Comparison of ENCODE assay signal across 1 cellular context in the genomic region with DNA sequence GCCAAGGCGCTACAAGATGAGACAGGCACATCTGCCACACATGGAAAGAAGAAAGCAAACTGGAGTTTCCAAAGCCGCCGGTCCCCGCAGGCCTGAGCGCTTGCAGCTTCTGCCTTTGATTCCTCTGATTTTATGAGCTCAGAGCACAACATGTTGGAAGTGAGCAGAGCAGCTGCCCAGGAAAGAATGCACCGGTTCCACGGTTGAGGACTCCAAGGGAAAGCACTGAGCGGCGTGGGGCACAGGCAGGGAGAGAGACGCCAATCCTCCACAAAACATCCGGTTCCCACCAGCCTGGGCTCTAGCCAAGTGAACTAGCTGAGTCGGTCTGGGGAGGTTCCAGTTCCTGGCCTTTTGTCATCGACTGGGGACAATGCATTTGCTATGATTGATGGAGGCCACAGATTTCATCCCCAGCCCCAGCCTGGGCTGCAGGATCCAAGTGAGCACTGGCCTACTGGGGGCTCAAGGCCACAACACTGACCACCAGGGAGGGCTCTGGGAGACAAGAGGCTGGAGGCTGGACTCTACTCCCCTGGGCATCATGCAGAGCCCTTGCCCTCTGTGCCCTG.
TF ChIP-seq lines count a peak whose summit lies in the region.

No MANE protein-coding gene starts in this region.

TF ChIP-seq in HepG2, 621 proteins besides CTCF, POLR2A, EP300 and RAD21 (continued from another document and continues in another):
- TF ChIP-seq HIVEP1 (CRISPR knock-in tag; IDR thresholded peaks at IDR 0.05) (no peak), KDM1A (CRISPR knock-in tag; IDR thresholded peaks at IDR 0.05) (no peak), ZFP36 (IDR thresholded peaks at IDR 0.05; ENCODE audit: borderline replicate concordance, low read depth, low read length, partially characterized antibody) (no peak), ZBTB7B (CRISPR knock-in tag; IDR thresholded peaks at IDR 0.05) (peak; percentile 58; the same call in 1 of the 2 replicates), SMARCE1 (IDR thresholded peaks at IDR 0.05; ENCODE audit: borderline replicate concordance) (no peak), EZH2 (conservative IDR thresholded peaks at IDR 0.05; ENCODE audit: low read depth, low read length) (no peak), FOSL2 (CRISPR knock-in tag; IDR thresholded peaks at IDR 0.05) (0 out of 2 replicates have a peak, but pooled peaks have one; percentile 19), NR2F6 (IDR thresholded peaks at IDR 0.05) (no peak), NR2F6 (CRISPR knock-in tag; IDR thresholded peaks at IDR 0.05) (no peak), CEBPB (IDR thresholded peaks at IDR 0.05; ENCODE audit: borderline replicate concordance, low read depth, low read length) (no peak), RBM39 (IDR thresholded peaks at IDR 0.05; ENCODE audit: low read depth, low read length, poor library complexity, severe bottlenecking) (no peak), FOXO1 (CRISPR knock-in tag; IDR thresholded peaks at IDR 0.05) (peak; percentile 10; the same call in 1 of the 2 replicates), PRPF4 (IDR thresholded peaks at IDR 0.05; ENCODE audit: low read depth, low read length, poor library complexity, severe bottlenecking) (no peak), ZSCAN21 (CRISPR knock-in tag; IDR thresholded peaks at IDR 0.05; ENCODE audit: borderline replicate concordance) (no peak), NCOA5 (CRISPR knock-in tag; IDR thresholded peaks at IDR 0.05) (no peak), ZNF207 (IDR thresholded peaks at IDR 0.05; ENCODE audit: borderline replicate concordance) (no peak), SOX13 (IDR thresholded peaks at IDR 0.05) (no peak), SOX13 (CRISPR knock-in tag; conservative IDR thresholded peaks at IDR 0.05 in 1 of 2, IDR thresholded peaks at IDR 0.05 in 1 of 2) (peak in 1 of 2 experiments; percentile 38; a peak in 1 of 4 replicates), ZBTB38 (CRISPR knock-in tag; IDR thresholded peaks at IDR 0.05) (0 out of 2 replicates have a peak, but pooled peaks have one; percentile 17), ZNF230 (CRISPR knock-in tag; IDR thresholded peaks at IDR 0.05) (no peak), RELA (CRISPR knock-in tag; IDR thresholded peaks at IDR 0.05) (no peak), TCF12 (IDR thresholded peaks at IDR 0.05) (no peak), TCF12 (CRISPR knock-in tag; IDR thresholded peaks at IDR 0.05) (no peak), ETV5 (CRISPR knock-in tag; IDR thresholded peaks at IDR 0.05; ENCODE audit: borderline replicate concordance) (peak; percentile 84), ZNF75D (CRISPR knock-in tag; IDR thresholded peaks at IDR 0.05; ENCODE audit: borderline replicate concordance) (no peak), TBL1XR1 (IDR thresholded peaks at IDR 0.05; ENCODE audit: borderline replicate concordance, low read length, partially characterized antibody) (no peak), ZNF235 (CRISPR knock-in tag; IDR thresholded peaks at IDR 0.05; ENCODE audit: borderline replicate concordance) (no peak), JUND (CRISPR knock-in tag; IDR thresholded peaks at IDR 0.05) (no peak), ZNF788 (CRISPR knock-in tag; IDR thresholded peaks at IDR 0.05; ENCODE audit: borderline replicate concordance) (no peak; the same call in 1 of the 2 replicates), ZNF768 (CRISPR knock-in tag; IDR thresholded peaks at IDR 0.05) (no peak), NKX3-1 (CRISPR knock-in tag; IDR thresholded peaks at IDR 0.05) (peak; percentile 78; the same call in 1 of the 2 replicates), FOXK1 (CRISPR knock-in tag; IDR thresholded peaks at IDR 0.05; ENCODE audit: borderline replicate concordance, low read depth) (no peak), ZFP82 (CRISPR knock-in tag; IDR thresholded peaks at IDR 0.05; ENCODE audit: borderline replicate concordance) (no peak)
- TF ChIP-seq, protein P1, sequence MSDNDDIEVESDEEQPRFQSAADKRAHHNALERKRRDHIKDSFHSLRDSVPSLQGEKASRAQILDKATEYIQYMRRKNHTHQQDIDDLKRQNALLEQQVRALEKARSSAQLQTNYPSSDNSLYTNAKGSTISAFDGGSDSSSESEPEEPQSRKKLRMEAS (IDR thresholded peaks at IDR 0.05): peak; percentile 70
- TF ChIP-seq, protein P2, sequence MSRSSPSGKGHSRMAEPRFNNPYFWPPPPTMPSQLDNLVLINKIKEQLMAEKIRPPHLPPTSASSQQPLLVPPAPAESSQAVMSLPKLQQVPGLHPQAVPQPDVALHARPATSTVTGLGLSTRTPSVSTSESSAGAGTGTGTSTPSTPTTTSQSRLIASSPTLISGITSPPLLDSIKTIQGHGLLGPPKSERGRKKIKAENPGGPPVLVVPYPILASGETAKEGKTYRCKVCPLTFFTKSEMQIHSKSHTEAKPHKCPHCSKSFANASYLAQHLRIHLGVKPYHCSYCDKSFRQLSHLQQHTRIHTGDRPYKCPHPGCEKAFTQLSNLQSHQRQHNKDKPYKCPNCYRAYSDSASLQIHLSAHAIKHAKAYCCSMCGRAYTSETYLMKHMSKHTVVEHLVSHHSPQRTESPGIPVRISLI (CRISPR knock-in tag; IDR thresholded peaks at IDR 0.05; ENCODE audit: borderline replicate concordance): no peak
- TF ChIP-seq, protein P3, sequence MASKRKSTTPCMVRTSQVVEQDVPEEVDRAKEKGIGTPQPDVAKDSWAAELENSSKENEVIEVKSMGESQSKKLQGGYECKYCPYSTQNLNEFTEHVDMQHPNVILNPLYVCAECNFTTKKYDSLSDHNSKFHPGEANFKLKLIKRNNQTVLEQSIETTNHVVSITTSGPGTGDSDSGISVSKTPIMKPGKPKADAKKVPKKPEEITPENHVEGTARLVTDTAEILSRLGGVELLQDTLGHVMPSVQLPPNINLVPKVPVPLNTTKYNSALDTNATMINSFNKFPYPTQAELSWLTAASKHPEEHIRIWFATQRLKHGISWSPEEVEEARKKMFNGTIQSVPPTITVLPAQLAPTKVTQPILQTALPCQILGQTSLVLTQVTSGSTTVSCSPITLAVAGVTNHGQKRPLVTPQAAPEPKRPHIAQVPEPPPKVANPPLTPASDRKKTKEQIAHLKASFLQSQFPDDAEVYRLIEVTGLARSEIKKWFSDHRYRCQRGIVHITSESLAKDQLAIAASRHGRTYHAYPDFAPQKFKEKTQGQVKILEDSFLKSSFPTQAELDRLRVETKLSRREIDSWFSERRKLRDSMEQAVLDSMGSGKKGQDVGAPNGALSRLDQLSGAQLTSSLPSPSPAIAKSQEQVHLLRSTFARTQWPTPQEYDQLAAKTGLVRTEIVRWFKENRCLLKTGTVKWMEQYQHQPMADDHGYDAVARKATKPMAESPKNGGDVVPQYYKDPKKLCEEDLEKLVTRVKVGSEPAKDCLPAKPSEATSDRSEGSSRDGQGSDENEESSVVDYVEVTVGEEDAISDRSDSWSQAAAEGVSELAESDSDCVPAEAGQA (IDR thresholded peaks at IDR 0.05; ENCODE audit: low read depth): no peak
- TF ChIP-seq, protein P3 (CRISPR knock-in tag; IDR thresholded peaks at IDR 0.05; ENCODE audit: borderline replicate concordance): 0 out of 2 replicates have a peak, but pooled peaks have one; percentile 45
- TF ChIP-seq, protein P4, sequence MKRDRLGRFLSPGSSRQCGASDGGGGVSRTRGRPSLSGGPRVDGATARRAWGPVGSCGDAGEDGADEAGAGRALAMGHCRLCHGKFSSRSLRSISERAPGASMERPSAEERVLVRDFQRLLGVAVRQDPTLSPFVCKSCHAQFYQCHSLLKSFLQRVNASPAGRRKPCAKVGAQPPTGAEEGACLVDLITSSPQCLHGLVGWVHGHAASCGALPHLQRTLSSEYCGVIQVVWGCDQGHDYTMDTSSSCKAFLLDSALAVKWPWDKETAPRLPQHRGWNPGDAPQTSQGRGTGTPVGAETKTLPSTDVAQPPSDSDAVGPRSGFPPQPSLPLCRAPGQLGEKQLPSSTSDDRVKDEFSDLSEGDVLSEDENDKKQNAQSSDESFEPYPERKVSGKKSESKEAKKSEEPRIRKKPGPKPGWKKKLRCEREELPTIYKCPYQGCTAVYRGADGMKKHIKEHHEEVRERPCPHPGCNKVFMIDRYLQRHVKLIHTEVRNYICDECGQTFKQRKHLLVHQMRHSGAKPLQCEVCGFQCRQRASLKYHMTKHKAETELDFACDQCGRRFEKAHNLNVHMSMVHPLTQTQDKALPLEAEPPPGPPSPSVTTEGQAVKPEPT (CRISPR knock-in tag; IDR thresholded peaks at IDR 0.05; ENCODE audit: low read depth): no peak
- TF ChIP-seq, protein P5, sequence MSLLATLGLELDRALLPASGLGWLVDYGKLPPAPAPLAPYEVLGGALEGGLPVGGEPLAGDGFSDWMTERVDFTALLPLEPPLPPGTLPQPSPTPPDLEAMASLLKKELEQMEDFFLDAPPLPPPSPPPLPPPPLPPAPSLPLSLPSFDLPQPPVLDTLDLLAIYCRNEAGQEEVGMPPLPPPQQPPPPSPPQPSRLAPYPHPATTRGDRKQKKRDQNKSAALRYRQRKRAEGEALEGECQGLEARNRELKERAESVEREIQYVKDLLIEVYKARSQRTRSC (CRISPR knock-in tag; IDR thresholded peaks at IDR 0.05; ENCODE audit: low read depth): no peak
- TF ChIP-seq, protein P6, sequence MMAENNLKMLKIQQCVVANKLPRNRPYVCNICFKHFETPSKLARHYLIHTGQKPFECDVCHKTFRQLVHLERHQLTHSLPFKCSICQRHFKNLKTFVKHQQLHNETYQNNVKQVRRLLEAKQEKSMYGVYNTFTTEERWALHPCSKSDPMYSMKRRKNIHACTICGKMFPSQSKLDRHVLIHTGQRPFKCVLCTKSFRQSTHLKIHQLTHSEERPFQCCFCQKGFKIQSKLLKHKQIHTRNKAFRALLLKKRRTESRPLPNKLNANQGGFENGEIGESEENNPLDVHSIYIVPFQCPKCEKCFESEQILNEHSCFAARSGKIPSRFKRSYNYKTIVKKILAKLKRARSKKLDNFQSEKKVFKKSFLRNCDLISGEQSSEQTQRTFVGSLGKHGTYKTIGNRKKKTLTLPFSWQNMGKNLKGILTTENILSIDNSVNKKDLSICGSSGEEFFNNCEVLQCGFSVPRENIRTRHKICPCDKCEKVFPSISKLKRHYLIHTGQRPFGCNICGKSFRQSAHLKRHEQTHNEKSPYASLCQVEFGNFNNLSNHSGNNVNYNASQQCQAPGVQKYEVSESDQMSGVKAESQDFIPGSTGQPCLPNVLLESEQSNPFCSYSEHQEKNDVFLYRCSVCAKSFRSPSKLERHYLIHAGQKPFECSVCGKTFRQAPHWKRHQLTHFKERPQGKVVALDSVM (CRISPR knock-in tag; IDR thresholded peaks at IDR 0.05): peak; percentile 75
- TF ChIP-seq, protein P7, sequence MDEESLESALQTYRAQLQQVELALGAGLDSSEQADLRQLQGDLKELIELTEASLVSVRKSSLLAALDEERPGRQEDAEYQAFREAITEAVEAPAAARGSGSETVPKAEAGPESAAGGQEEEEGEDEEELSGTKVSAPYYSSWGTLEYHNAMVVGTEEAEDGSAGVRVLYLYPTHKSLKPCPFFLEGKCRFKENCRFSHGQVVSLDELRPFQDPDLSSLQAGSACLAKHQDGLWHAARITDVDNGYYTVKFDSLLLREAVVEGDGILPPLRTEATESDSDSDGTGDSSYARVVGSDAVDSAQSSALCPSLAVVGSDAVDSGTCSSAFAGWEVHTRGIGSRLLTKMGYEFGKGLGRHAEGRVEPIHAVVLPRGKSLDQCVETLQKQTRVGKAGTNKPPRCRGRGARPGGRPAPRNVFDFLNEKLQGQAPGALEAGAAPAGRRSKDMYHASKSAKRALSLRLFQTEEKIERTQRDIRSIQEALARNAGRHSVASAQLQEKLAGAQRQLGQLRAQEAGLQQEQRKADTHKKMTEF (CRISPR knock-in tag; IDR thresholded peaks at IDR 0.05): peak; percentile 29; the same call in 1 of the 2 replicates
- TF ChIP-seq, protein P8, sequence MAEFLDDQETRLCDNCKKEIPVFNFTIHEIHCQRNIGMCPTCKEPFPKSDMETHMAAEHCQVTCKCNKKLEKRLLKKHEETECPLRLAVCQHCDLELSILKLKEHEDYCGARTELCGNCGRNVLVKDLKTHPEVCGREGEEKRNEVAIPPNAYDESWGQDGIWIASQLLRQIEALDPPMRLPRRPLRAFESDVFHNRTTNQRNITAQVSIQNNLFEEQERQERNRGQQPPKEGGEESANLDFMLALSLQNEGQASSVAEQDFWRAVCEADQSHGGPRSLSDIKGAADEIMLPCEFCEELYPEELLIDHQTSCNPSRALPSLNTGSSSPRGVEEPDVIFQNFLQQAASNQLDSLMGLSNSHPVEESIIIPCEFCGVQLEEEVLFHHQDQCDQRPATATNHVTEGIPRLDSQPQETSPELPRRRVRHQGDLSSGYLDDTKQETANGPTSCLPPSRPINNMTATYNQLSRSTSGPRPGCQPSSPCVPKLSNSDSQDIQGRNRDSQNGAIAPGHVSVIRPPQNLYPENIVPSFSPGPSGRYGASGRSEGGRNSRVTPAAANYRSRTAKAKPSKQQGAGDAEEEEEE (CRISPR knock-in tag; IDR thresholded peaks at IDR 0.05; ENCODE audit: borderline replicate concordance): no peak
- TF ChIP-seq, protein P9, sequence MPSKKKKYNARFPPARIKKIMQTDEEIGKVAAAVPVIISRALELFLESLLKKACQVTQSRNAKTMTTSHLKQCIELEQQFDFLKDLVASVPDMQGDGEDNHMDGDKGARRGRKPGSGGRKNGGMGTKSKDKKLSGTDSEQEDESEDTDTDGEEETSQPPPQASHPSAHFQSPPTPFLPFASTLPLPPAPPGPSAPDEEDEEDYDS (CRISPR knock-in tag; IDR thresholded peaks at IDR 0.05): no peak
- TF ChIP-seq, protein P10, sequence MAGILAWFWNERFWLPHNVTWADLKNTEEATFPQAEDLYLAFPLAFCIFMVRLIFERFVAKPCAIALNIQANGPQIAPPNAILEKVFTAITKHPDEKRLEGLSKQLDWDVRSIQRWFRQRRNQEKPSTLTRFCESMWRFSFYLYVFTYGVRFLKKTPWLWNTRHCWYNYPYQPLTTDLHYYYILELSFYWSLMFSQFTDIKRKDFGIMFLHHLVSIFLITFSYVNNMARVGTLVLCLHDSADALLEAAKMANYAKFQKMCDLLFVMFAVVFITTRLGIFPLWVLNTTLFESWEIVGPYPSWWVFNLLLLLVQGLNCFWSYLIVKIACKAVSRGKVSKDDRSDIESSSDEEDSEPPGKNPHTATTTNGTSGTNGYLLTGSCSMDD (CRISPR knock-in tag; IDR thresholded peaks at IDR 0.05): no peak
